ENCODE assay signal across 8 cellular contexts in the genomic region with DNA sequence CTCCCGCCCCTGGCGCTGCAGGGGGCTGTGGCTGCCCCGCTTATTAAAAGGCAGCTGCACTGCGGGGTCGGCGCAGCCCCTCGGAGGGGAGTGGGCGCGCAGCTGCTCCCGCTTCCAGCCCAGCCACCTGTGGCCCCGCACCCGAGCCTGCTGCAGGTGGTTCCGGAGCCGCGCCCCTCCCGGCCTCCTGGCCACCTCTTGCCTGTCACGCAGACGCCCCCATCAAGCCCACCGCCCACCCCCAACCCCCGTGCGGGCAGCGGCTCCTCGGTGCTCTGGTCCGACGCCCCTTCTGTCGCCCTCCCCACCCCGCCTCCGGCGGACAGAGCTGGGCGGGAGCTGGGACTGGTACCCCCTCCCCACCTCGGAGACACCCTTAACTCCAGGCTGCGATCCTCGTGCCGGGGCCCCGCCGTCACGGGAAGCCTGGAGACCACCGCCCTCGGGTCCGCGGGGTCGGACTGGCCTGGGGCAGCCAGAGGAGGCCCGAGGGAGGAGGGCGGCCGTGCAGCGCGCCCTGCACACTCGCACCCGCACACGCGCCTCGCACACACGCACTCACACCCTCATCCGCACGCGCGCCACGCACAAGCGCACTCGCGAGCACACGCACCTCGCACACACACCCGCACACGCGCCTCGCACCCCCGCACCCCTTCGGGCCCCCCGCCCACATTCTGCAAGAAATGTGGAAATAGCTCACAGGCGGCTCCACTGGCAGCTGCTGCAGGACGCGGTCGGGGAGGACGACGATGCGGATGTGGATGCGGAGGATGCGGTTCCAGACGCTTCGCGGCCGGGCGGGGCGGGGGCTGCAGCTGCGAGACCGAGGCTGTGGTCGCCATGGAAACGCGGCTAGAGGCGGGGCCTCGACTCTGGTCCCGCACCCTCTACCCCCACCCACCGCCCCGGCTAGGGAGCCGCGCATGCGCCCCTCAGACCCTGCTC. TPM values are rescaled to one million over a fixed set of nuclear protein-coding genes. Genes with fewer than 3 reads are reported as not detected.
DNase-seq lines count a peak whose midpoint lies in the region; ATAC-seq and TF ChIP-seq lines count a peak whose summit lies in the region.

A gene with protein sequence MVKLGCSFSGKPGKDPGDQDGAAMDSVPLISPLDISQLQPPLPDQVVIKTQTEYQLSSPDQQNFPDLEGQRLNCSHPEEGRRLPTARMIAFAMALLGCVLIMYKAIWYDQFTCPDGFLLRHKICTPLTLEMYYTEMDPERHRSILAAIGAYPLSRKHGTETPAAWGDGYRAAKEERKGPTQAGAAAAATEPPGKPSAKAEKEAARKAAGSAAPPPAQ (minus strand): TSS at position 766 of the 948 bp plus-strand sequence. CDS start 7,907 bp downstream, outside the sequence.

- no peaks in the 10 kb centered on the region for H3K4me1 ChIP-seq in foreskin keratinocyte
- peaks cover 9% of the 10 kb centered on the region for H3K4me1 ChIP-seq in skeletal muscle satellite cell (ENCODE audit: control insufficient read depth, insufficient read depth, low read length)

- peak within 1 kb of the TSS; percentile 35 for H3K4me3 Mint-ChIP-seq in activated T-cell treated with anti-CD3 and anti-CD28 coated beads, Interleukin-2, amount 50 U/mL, for 24 hours

- H3K27ac Mint-ChIP-seq in activated T-cell treated with anti-CD3 and anti-CD28 coated beads, Interleukin-2, amount 50 U/mL, for 24 hours: no peak within 1 kb of the TSS

- no peak within 1 kb of the TSS for H3K27ac ChIP-seq in foreskin keratinocyte

- no peaks in the 10 kb centered on the region for H3K9me3 ChIP-seq in skeletal muscle satellite cell (replicated peaks; ENCODE audit: low read length)

- TF ChIP-seq CTCF in foreskin keratinocyte (conservative IDR thresholded peaks at IDR 0.05): no peak

- H3K36me3 ChIP-seq in skeletal muscle satellite cell (ENCODE audit: insufficient read depth, low read length): no peaks in the 10 kb centered on the region

- in situ Hi-C loops in KBM-7 (cut with MboI; ENCODE audit: low pct_unique_long_range_greater_than_20kb, low sequenced_read_pairs): no loop called here

- H3K9ac ChIP-seq in skeletal muscle satellite cell (ENCODE audit: low read depth, low read length): no peak within 1 kb of the TSS

- H3K36me3 Mint-ChIP-seq in activated T-cell treated with anti-CD3 and anti-CD28 coated beads, Interleukin-2, amount 50 U/mL, for 24 hours (ENCODE audit: low read depth): no peaks in the 10 kb centered on the region

- peak; percentile 39 for ATAC-seq in foreskin keratinocyte

- H3K4me2 ChIP-seq in skeletal muscle satellite cell (ENCODE audit: low read length): peak within 1 kb of the TSS; percentile 75

- H3K4me1 Mint-ChIP-seq in activated T-cell treated with anti-CD3 and anti-CD28 coated beads, Interleukin-2, amount 50 U/mL, for 24 hours (ENCODE audit: low read depth): peaks cover 10% of the 10 kb centered on the region

- H3K9me3 Mint-ChIP-seq in activated T-cell treated with anti-CD3 and anti-CD28 coated beads, Interleukin-2, amount 50 U/mL, for 24 hours: no peaks in the 10 kb centered on the region

- DNase-seq in 8988T: peak; percentile 41
- peak; percentile 57 for DNase-seq in KBM-7
- DNase-seq in activated T-cell treated with anti-CD3 and anti-CD28 coated beads, Interleukin-2, amount 50 U/mL, for 24 hours: peak; percentile 74
- DNase-seq in foreskin keratinocyte: no peak
- no peak for DNase-seq in DMS79 treated with DMSO at 0.1 percent for 48 hours (lab: John Stamatoyannopoulos, UW)
- DNase-seq in kidney tubule cell (ENCODE audit: low spot score): no peak
- no peak for DNase-seq in GM03348 (ENCODE audit: low spot score)

- peaks cover 22% of the 10 kb centered on the region for H3K27me3 Mint-ChIP-seq in activated T-cell treated with anti-CD3 and anti-CD28 coated beads, Interleukin-2, amount 50 U/mL, for 24 hours

- H3K27me3 ChIP-seq in foreskin keratinocyte (peaks cover 57% of the 10 kb centered on the region), skeletal muscle satellite cell (ENCODE audit: control insufficient read depth, insufficient read depth, low read length) (peaks cover 45% of the 10 kb centered on the region)

- H3K4me3 ChIP-seq in skeletal muscle satellite cell (ENCODE audit: low read length): peak within 1 kb of the TSS; percentile 62

RNA-seq across cellular contexts. Expression of the gene that starts here (rescaled TPM):
- not detected in 2 replicates for total RNA-seq in foreskin keratinocyte
- not detected in 2 replicates for polyA plus RNA-seq in foreskin keratinocyte
- not detected in 2 replicates for total RNA-seq in skeletal muscle satellite cell (2012; rRNA removed)

Comparison
In these comparisons a context has a peak if more than half of its experiments do, and no peak if none do; other contexts are left out.
1. Peak in ATAC-seq in foreskin keratinocyte; RNA of the gene not detected or under 1 TPM.
2. DNase-seq: peak in 8988T (single experiment), KBM-7 (single experiment) and activated T-cell treated with anti-CD3 and anti-CD28 coated beads, Interleukin-2, amount 50 U/mL, for 24 hours (single experiment); none in foreskin keratinocyte (0 of 2), DMS79 treated with DMSO at 0.1 percent for 48 hours (single experiment), kidney tubule cell (single experiment) and GM03348 (single experiment).